Comparison of ENCODE assay signal across 8 cellular contexts in the genomic region with DNA sequence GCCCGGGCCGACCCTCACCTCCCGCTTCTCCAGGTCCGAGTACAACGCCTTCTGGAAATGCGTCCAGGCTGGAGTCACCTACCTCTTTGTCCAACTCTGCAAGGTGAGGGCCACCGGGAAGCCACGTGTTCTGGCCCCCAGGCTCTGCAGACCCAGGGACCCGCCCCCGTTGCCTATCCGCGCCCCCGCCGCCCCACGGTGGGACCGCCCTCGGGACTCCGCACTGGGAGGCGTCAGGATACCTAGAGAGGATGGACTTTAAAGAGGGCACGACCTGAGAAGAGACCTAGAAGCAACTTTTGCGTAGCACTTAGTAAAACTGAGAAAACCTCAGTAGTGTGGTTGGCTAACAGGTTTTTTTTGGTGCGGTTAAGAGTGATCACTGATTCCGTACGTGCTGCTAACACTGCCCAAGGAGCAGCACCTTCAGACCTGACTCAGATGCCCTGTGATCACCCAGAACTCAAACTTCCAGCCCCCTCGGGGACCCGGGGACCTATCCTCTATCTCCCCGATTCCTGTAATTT.
DNase-seq lines count a peak whose midpoint lies in the region; ATAC-seq and TF ChIP-seq lines count a peak whose summit lies in the region.

No MANE protein-coding gene starts in this region.

- ATAC-seq in GM18907 (IDR thresholded peaks at IDR 0.05; ENCODE audit: unreplicated experiment) (peak; percentile 43), HG03354 (IDR thresholded peaks at IDR 0.05; ENCODE audit: poor library complexity, severe bottlenecking, unreplicated experiment) (peak; percentile 45), SK-N-SH treated with all-trans-retinoic acid at 6 μM for 48 hours (peak; percentile 55)

- DNase-seq in stimulated activated CD4-positive, alpha-beta T cell treated with anti-CD3 and anti-CD28 coated beads, Interleukin-1b, Interleukin-23, amount 100 ng/mL, for 24 hours (ENCODE audit: low read depth in 4 of 4, low spot score in 1 of 4), result peak; percentile 21 to 77 (median 46)
- DNase-seq in NCI-H1694 treated with DMSO at 0.1 percent for 48 hours (lab: John Stamatoyannopoulos, UW), result no peak

- H3K27ac ChIP-seq in 22Rv1, result peak overlapping the region; percentile 73
- H3K27ac ChIP-seq in angular gyrus (ENCODE audit: low read depth, low read length), result peak overlapping the region; percentile 23
- peak overlapping the region; percentile 19 for H3K27ac ChIP-seq in iPS-18a (ENCODE audit: low read length)

- H3K9me3 ChIP-seq in iPS-18a (ENCODE audit: control insufficient read depth, low read depth, low read length), result no peaks in the 10 kb centered on the region

- peaks cover 10% of the 10 kb centered on the region for H3K36me3 ChIP-seq in iPS-18a (ENCODE audit: control insufficient read depth, low read depth, low read length)

- no peaks in the 10 kb centered on the region for H3K27me3 ChIP-seq in iPS-18a (ENCODE audit: control insufficient read depth, insufficient read depth, low read length)

- no peak for TF ChIP-seq CTCF in 22Rv1 (IDR thresholded peaks at IDR 0.05)

- peak overlapping the region; percentile 94 for H3K4me3 ChIP-seq in iPS-18a (ENCODE audit: low read length)

- H3K4me1 ChIP-seq in iPS-18a (ENCODE audit: control insufficient read depth, low read depth, low read length), result peaks cover 7% of the 10 kb centered on the region

- H3K9ac ChIP-seq in iPS-18a (ENCODE audit: low read length), result peak overlapping the region; percentile 94

TF ChIP-seq in SK-N-SH treated with all-trans-retinoic acid at 6 μM for 48 hours, 23 proteins besides CTCF, POLR2A, EP300 and RAD21:
- TF ChIP-seq PPARA (CRISPR knock-in tag; IDR thresholded peaks at IDR 0.05; ENCODE audit: borderline replicate concordance) (no peak), OSR1 (CRISPR knock-in tag; IDR thresholded peaks at IDR 0.05) (no peak), RARB (CRISPR knock-in tag; IDR thresholded peaks at IDR 0.05) (no peak), BACH2 (CRISPR knock-in tag; IDR thresholded peaks at IDR 0.05; ENCODE audit: borderline replicate concordance) (no peak), CSDC2 (CRISPR knock-in tag; IDR thresholded peaks at IDR 0.05) (no peak)
- TF ChIP-seq, protein P1, sequence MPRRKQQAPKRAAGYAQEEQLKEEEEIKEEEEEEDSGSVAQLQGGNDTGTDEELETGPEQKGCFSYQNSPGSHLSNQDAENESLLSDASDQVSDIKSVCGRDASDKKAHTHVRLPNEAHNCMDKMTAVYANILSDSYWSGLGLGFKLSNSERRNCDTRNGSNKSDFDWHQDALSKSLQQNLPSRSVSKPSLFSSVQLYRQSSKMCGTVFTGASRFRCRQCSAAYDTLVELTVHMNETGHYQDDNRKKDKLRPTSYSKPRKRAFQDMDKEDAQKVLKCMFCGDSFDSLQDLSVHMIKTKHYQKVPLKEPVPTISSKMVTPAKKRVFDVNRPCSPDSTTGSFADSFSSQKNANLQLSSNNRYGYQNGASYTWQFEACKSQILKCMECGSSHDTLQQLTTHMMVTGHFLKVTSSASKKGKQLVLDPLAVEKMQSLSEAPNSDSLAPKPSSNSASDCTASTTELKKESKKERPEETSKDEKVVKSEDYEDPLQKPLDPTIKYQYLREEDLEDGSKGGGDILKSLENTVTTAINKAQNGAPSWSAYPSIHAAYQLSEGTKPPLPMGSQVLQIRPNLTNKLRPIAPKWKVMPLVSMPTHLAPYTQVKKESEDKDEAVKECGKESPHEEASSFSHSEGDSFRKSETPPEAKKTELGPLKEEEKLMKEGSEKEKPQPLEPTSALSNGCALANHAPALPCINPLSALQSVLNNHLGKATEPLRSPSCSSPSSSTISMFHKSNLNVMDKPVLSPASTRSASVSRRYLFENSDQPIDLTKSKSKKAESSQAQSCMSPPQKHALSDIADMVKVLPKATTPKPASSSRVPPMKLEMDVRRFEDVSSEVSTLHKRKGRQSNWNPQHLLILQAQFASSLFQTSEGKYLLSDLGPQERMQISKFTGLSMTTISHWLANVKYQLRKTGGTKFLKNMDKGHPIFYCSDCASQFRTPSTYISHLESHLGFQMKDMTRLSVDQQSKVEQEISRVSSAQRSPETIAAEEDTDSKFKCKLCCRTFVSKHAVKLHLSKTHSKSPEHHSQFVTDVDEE (CRISPR knock-in tag; IDR thresholded peaks at IDR 0.05), result no peak

Comparison
In these comparisons a context has a peak if more than half of its experiments do, and no peak if none do; other contexts are left out.
1. H3K27ac ChIP-seq: peak in every context shown above with its lines; median percentile 73 in 22Rv1; 23 in angular gyrus; 19 in iPS-18a.